Comparison of ENCODE assay signal across 6 cellular contexts in the genomic region with DNA sequence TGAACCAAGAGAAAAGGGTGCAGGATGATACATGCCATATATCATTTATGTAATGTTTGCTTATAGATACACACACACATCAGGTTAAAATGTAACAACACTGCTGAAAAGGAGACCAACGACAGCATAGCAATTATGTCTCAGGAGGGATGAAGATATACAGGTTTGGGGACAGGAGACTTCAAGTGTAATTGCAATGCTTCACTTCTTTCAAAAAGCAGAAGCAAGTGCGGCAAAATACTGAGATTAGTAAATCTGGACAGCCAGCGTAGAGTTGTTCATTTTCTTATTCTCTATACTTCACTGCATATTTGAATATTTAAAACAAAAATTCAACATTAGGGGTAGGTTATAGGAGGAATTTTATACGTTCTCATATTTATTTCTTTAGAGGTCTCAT.
"Had no signal": no experiment of that assay in that cellular context is flagged by ENCODE, and none has a peak within 500 bp of the region (broad histone marks: within the 10 kb centered on the region; RNA-seq: fewer than 3 reads in every experiment).

No MANE protein-coding gene starts in this region.

- ATAC-seq: HepG2, K562 had no signal

- H3K27me3 Mint-ChIP-seq: IgD-negative memory B cell had no signal

- H3K4me3 Mint-ChIP-seq: IgD-negative memory B cell had no signal

- DNase-seq: IMR-90, KBM-7, KG1 had no signal

- H3K36me3 Mint-ChIP-seq: IgD-negative memory B cell had no signal
